In genomic region chr2:171405546-171405945, GRCh38 we compare ENCODE assay signal across 1 cellular context.
TF ChIP-seq lines count a peak whose summit lies in the region.

No MANE protein-coding gene starts in this region.

TF ChIP-seq in HepG2, 621 proteins besides CTCF, POLR2A, EP300 and RAD21:
- TF ChIP-seq ZNF615 (CRISPR knock-in tag; IDR thresholded peaks at IDR 0.05; ENCODE audit: borderline replicate concordance) = no peak
- TF ChIP-seq MAFF (IDR thresholded peaks at IDR 0.05; ENCODE audit: low read depth, low read length) = peak; percentile 89
- TF ChIP-seq DDIT3 (CRISPR knock-in tag; IDR thresholded peaks at IDR 0.05) = no peak
- TF ChIP-seq ZNF556 (CRISPR knock-in tag; IDR thresholded peaks at IDR 0.05; ENCODE audit: borderline replicate concordance) = no peak
- TF ChIP-seq TFE3 (CRISPR knock-in tag; IDR thresholded peaks at IDR 0.05) = no peak
- TF ChIP-seq PHF21A (CRISPR knock-in tag; IDR thresholded peaks at IDR 0.05) = no peak
- TF ChIP-seq ZNF510 (CRISPR knock-in tag; IDR thresholded peaks at IDR 0.05; ENCODE audit: low read depth) = no peak
- TF ChIP-seq ZFX (CRISPR knock-in tag; IDR thresholded peaks at IDR 0.05; ENCODE audit: low read depth) = no peak
- no peak for TF ChIP-seq ZNF580 (CRISPR knock-in tag; IDR thresholded peaks at IDR 0.05; ENCODE audit: borderline replicate concordance, low read depth)
- no peak for TF ChIP-seq SRSF1 (optimal IDR thresholded peaks at IDR 0.05; ENCODE audit: low read depth, low read length)
- TF ChIP-seq CCDC6 (CRISPR knock-in tag; IDR thresholded peaks at IDR 0.05) = no peak
- TF ChIP-seq ZNF121 (CRISPR knock-in tag; IDR thresholded peaks at IDR 0.05) = no peak
- TF ChIP-seq ZBTB20 (CRISPR knock-in tag; IDR thresholded peaks at IDR 0.05; ENCODE audit: borderline replicate concordance, low read depth) = no peak
- peak; percentile 93 to 94 for TF ChIP-seq MAFK (conservative IDR thresholded peaks at IDR 0.05 in 1 of 2, IDR thresholded peaks at IDR 0.05 in 1 of 2; ENCODE audit: low read length in 2 of 2)
